ENCODE assay signal across 8 cellular contexts in genomic region chr19:35509018-35509652, GRCh38. TPM values are rescaled to one million over a fixed set of nuclear protein-coding genes. Genes with fewer than 3 reads are reported as not detected.
DNase-seq lines count a peak whose midpoint lies in the region; ATAC-seq lines count a peak whose summit lies in the region.

No MANE protein-coding gene starts in this region.

- POLR2A ChIA-PET in activated CD4-positive, alpha-beta T cell treated with anti-CD3 and anti-CD28 coated beads, Interleukin-2, amount 10 ng/mL, durations not matched to agents 7 days and 5 days (lab: Charles Lee): no interaction called here

- no peaks in the 10 kb centered on the region for H3K36me3 Mint-ChIP-seq in activated CD4-positive, alpha-beta T cell treated with anti-CD3 and anti-CD28 coated beads, Interleukin-2, amount 10 ng/mL, durations not matched to agents 7 days and 5 days (ENCODE audit: low read depth)

- no peaks in the 10 kb centered on the region for H3K9me3 Mint-ChIP-seq in activated CD4-positive, alpha-beta T cell treated with anti-CD3 and anti-CD28 coated beads, Interleukin-2, amount 10 ng/mL, durations not matched to agents 7 days and 5 days

- no peak for ATAC-seq in HG02798 (IDR thresholded peaks at IDR 0.05; ENCODE audit: poor library complexity, unreplicated experiment)
- ATAC-seq in HG03354 (IDR thresholded peaks at IDR 0.05; ENCODE audit: poor library complexity, severe bottlenecking, unreplicated experiment): no peak

- no peak overlapping the region for H3K27ac Mint-ChIP-seq in activated CD4-positive, alpha-beta T cell treated with anti-CD3 and anti-CD28 coated beads, Interleukin-2, amount 10 ng/mL, durations not matched to agents 7 days and 5 days

- DNase-seq in DMS53 (lab: John Stamatoyannopoulos, UW): peak; percentile 62
- no peak for DNase-seq in DMS53 treated with DMSO at 0.1 percent for 48 hours (lab: John Stamatoyannopoulos, UW; ENCODE audit: unreplicated experiment)
- peak; percentile 40 for DNase-seq in activated CD4-positive, alpha-beta T cell treated with anti-CD3 and anti-CD28 coated beads, Interleukin-2, amount 10 ng/mL, durations not matched to agents 7 days and 5 days
- peak; percentile 57 for DNase-seq in glomerular visceral epithelial cell (ENCODE audit: extremely low spot score)
- DNase-seq in stimulated activated CD4-positive, alpha-beta T cell treated with anti-CD3 and anti-CD28 coated beads, Interleukin-1b, Interleukin-23, amount 100 ng/mL, for 4 hours (ENCODE audit: low read depth in 2 of 2): peak; percentile 15
- no peak for DNase-seq in GDM1 (lab: John Stamatoyannopoulos, UW)

- peaks cover 15% of the 10 kb centered on the region for H3K4me1 Mint-ChIP-seq in activated CD4-positive, alpha-beta T cell treated with anti-CD3 and anti-CD28 coated beads, Interleukin-2, amount 10 ng/mL, durations not matched to agents 7 days and 5 days

- CTCF ChIA-PET in activated CD4-positive, alpha-beta T cell treated with anti-CD3 and anti-CD28 coated beads, Interleukin-2, amount 10 ng/mL, durations not matched to agents 7 days and 5 days (lab: Charles Lee): interaction anchor here (0.8 to 1.9 kb wide), 8 partner anchors 8 to 157 kb away, joined by 3 to 8 read pairs (median 3); no protein-coding TSS in a partner anchor

- H3K4me3 Mint-ChIP-seq in activated CD4-positive, alpha-beta T cell treated with anti-CD3 and anti-CD28 coated beads, Interleukin-2, amount 10 ng/mL, durations not matched to agents 7 days and 5 days: no peak overlapping the region

- H3K27me3 Mint-ChIP-seq in activated CD4-positive, alpha-beta T cell treated with anti-CD3 and anti-CD28 coated beads, Interleukin-2, amount 10 ng/mL, durations not matched to agents 7 days and 5 days: peaks cover 54% of the 10 kb centered on the region

RNA-seq across cellular contexts. Expression of gene DMKN, which starts 4.3 kb away (rescaled TPM):
- total RNA-seq in activated CD4-positive, alpha-beta T cell treated with anti-CD3 and anti-CD28 coated beads, Interleukin-2, amount 10 ng/mL, durations not matched to agents 7 days and 5 days: not detected

RNA-seq across cellular contexts. Expression of gene KRTDAP, which starts 18.9 kb away (rescaled TPM):
- total RNA-seq in activated CD4-positive, alpha-beta T cell treated with anti-CD3 and anti-CD28 coated beads, Interleukin-2, amount 10 ng/mL, durations not matched to agents 7 days and 5 days: not detected

RNA-seq across cellular contexts. Expression of gene SBSN, which starts 19.0 kb away (rescaled TPM):
- not detected for total RNA-seq in activated CD4-positive, alpha-beta T cell treated with anti-CD3 and anti-CD28 coated beads, Interleukin-2, amount 10 ng/mL, durations not matched to agents 7 days and 5 days

RNA-seq across cellular contexts. Expression of gene GAPDHS, which starts 24.1 kb away (rescaled TPM):
- not detected for total RNA-seq in activated CD4-positive, alpha-beta T cell treated with anti-CD3 and anti-CD28 coated beads, Interleukin-2, amount 10 ng/mL, durations not matched to agents 7 days and 5 days

RNA-seq across cellular contexts. Expression of gene TMEM147, which starts 36.3 kb away (rescaled TPM):
- 10 to 100 TPM; 42.5 to 43.8 TPM for total RNA-seq in activated CD4-positive, alpha-beta T cell treated with anti-CD3 and anti-CD28 coated beads, Interleukin-2, amount 10 ng/mL, durations not matched to agents 7 days and 5 days

Comparison
In these comparisons a context has a peak if more than half of its experiments do, and no peak if none do; other contexts are left out.
1. DNase-seq: peak in DMS53 (single experiment), activated CD4-positive, alpha-beta T cell treated with anti-CD3 and anti-CD28 coated beads, Interleukin-2, amount 10 ng/mL, durations not matched to agents 7 days and 5 days (single experiment), glomerular visceral epithelial cell (single experiment) and stimulated activated CD4-positive, alpha-beta T cell treated with anti-CD3 and anti-CD28 coated beads, Interleukin-1b, Interleukin-23, amount 100 ng/mL, for 4 hours (2 of 2); none in DMS53 treated with DMSO at 0.1 percent for 48 hours (single experiment) and GDM1 (single experiment).